Comparison of ENCODE assay signal across 1 cellular context in genomic region chr15:78540135-78540954, GRCh38.
TF ChIP-seq lines count a peak whose summit lies in the region.

Gene PSMA4, plus strand, starts transcription at chr15:78540444. Its CDS starts 1,484 bp downstream, at chr15:78541928.

TF ChIP-seq in GM12878, 131 proteins besides CTCF, POLR2A, EP300 and RAD21 (continued from another document and continues in another):
- TF ChIP-seq IRF5 (IDR thresholded peaks at IDR 0.05; ENCODE audit: borderline replicate concordance) (no peak), KAT2A (conservative IDR thresholded peaks at IDR 0.05; ENCODE audit: control insufficient read depth, low read depth, low read length) (no peak), RBBP5 (conservative IDR thresholded peaks at IDR 0.05) (peak; percentile 65; the same call in 1 of the 2 replicates), POLR2AphosphoS2 (IDR thresholded peaks at IDR 0.05; ENCODE audit: low read depth, low read length) (peak; percentile 88), STAT1 (conservative IDR thresholded peaks at IDR 0.05) (peak; percentile 68; the same call in 1 of the 2 replicates), E2F8 (IDR thresholded peaks at IDR 0.05; ENCODE audit: low read depth, partially characterized antibody) (no peak), EGR1 (IDR thresholded peaks at IDR 0.05; ENCODE audit: borderline replicate concordance in 1 of 2, low read depth in 2 of 2, low read length in 2 of 2) (peak in 1 of 2 experiments; percentile 66; a peak in 2 of 3 replicates), KDM1A (IDR thresholded peaks at IDR 0.05; ENCODE audit: borderline replicate concordance) (no peak), ZBTB40 (IDR thresholded peaks at IDR 0.05; ENCODE audit: borderline replicate concordance) (no peak), NBN (IDR thresholded peaks at IDR 0.05) (peak; percentile 87), CHD2 (IDR thresholded peaks at IDR 0.05; ENCODE audit: borderline replicate concordance, low read depth, low read length) (peak; percentile 56; the same call in 1 of the 2 replicates), BMI1 (IDR thresholded peaks at IDR 0.05; ENCODE audit: borderline replicate concordance) (no peak), ZNF274 (IDR thresholded peaks at IDR 0.05; ENCODE audit: insufficient read depth, insufficient read length) (no peak), IKZF2 (IDR thresholded peaks at IDR 0.05) (peak; percentile 7 to 9; a peak in 1 of 4 replicates), ETV6 (conservative IDR thresholded peaks at IDR 0.05 in 1 of 2, IDR thresholded peaks at IDR 0.05 in 1 of 2; ENCODE audit: borderline replicate concordance in 1 of 2, low read depth in 1 of 2) (no peak), MEF2B (IDR thresholded peaks at IDR 0.05; ENCODE audit: partially characterized antibody, poor library complexity, severe bottlenecking) (peak; percentile 38), TCF7 (IDR thresholded peaks at IDR 0.05; ENCODE audit: borderline replicate concordance) (no peak), MAX (IDR thresholded peaks at IDR 0.05; ENCODE audit: low read depth, low read length) (peak; percentile 36; the same call in 1 of the 2 replicates), ATF2 (IDR thresholded peaks at IDR 0.05; ENCODE audit: low read length) (no peak), ZNF207 (IDR thresholded peaks at IDR 0.05; ENCODE audit: borderline replicate concordance) (0 out of 2 replicates have a peak, but pooled peaks have one; percentile 68), BHLHE40 (IDR thresholded peaks at IDR 0.05; ENCODE audit: borderline replicate concordance in 1 of 2, low read depth in 2 of 2, low read length in 1 of 2) (peak in 1 of 2 experiments; percentile 78; a peak in 2 of 4 replicates), NFYA (IDR thresholded peaks at IDR 0.05; ENCODE audit: borderline replicate concordance, low read depth, low read length) (no peak), REST (IDR thresholded peaks at IDR 0.05; ENCODE audit: low read depth, low read length) (peak; percentile 11; the same call in 1 of the 2 replicates), PAX5 (IDR thresholded peaks at IDR 0.05; ENCODE audit: borderline replicate concordance, low read depth, low read length) (peak; percentile 43; the same call in 1 of the 2 replicates), MEF2A (IDR thresholded peaks at IDR 0.05; ENCODE audit: insufficient read depth, low read depth, low read length) (no peak), CREB1 (IDR thresholded peaks at IDR 0.05; ENCODE audit: low read depth) (peak; percentile 41; the same call in 1 of the 2 replicates), SP1 (IDR thresholded peaks at IDR 0.05; ENCODE audit: low read depth, low read length) (no peak), ZNF384 (IDR thresholded peaks at IDR 0.05; ENCODE audit: borderline replicate concordance, low read depth, low read length) (no peak), MTA3 (IDR thresholded peaks at IDR 0.05; ENCODE audit: borderline replicate concordance, low read length) (no peak), YBX1 (IDR thresholded peaks at IDR 0.05) (no peak), ZBTB11 (CRISPR knock-in tag; IDR thresholded peaks at IDR 0.05) (peak; percentile 15; the same call in 1 of the 2 replicates), RELA (IDR thresholded peaks at IDR 0.05; ENCODE audit: borderline replicate concordance, partially characterized antibody) (peak; percentile 76), ZNF687 (IDR thresholded peaks at IDR 0.05) (no peak; the same call in 1 of the 2 replicates), NR2C2 (IDR thresholded peaks at IDR 0.05; ENCODE audit: borderline replicate concordance, control insufficient read depth, insufficient read length, low read depth) (no peak), TARDBP (IDR thresholded peaks at IDR 0.05; ENCODE audit: borderline replicate concordance) (no peak), TCF3 (IDR thresholded peaks at IDR 0.05; ENCODE audit: borderline replicate concordance, insufficient read depth, low read depth, low read length) (no peak)
